Comparison of ENCODE assay signal across 12 cellular contexts in the genomic region with DNA sequence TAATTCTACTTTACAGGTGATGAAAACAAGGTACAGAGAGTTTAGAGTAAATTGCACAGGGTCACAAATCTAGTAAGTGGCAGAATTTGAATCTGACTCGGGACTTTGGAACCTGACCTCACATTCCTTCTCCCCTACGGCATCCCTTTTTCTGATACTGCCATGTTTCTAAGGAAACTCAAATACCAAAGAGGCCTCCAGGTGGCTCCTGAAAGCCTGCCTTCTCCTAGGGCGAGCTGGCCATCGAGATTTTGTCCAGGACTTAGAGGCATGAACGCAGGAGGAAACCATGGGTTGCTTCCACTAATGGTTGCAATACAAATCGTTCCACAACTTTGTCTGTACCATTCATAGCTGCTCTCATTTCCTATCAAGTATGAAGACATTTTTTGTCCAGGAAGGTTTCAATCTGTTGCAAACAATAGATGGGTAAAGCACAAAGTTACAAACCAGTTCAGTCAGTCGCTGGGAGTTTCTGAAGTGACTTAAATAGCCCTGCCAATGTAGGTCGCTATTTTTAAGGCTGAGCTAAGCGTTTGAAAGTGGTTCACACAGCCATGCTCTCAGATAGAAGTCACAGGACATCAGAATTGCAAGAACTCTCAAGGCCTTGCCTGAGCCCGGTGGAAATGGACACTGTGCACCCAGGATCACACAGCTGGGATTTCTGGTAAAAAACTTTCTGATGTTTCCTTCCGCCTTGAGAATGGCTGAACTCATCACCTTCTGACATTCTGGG.
"Had no signal": no experiment of that assay in that cellular context is flagged by ENCODE, and none has a peak within 500 bp of the region (broad histone marks: within the 10 kb centered on the region; RNA-seq: fewer than 3 reads in every experiment).

No MANE protein-coding gene starts in this region.

- H3K4me2 ChIP-seq: neural progenitor cell had no signal

- H3K9ac ChIP-seq: neural progenitor cell had no signal

- H3K27me3 ChIP-seq: neural progenitor cell, tibial artery, vagina had no signal

- H3K4me1 ChIP-seq: neural progenitor cell, tibial artery, vagina had no signal

- H3K4me3 ChIP-seq: lung, neural progenitor cell, tibial artery, vagina had no signal

- H3K9me3 Mint-ChIP-seq: activated naive CD4-positive, alpha-beta T cell treated with anti-CD3 and anti-CD28 coated beads for 36 hours; neural progenitor cell; stimulated activated memory B cell treated with anti-CD40 and anti-IgM and Interleukin-4, amounts not matched to agents 10 μg/mL and 1 μg/mL and 100 μg/mL, for 72 hours; T-cell had no signal

- H3K9me3 ChIP-seq: tibial artery, vagina had no signal

- ATAC-seq: activated CD4-positive, CD25-positive, alpha-beta regulatory T cell treated with anti-CD3 and anti-CD28 coated beads, Interleukin-2, amount 50 U/mL, for 24 hours; stimulated activated memory B cell treated with anti-CD40 and anti-IgM and Interleukin-4, amounts not matched to agents 10 μg/mL and 1 μg/mL and 100 μg/mL, for 72 hours; T-cell had no signal

- H2AFZ ChIP-seq: neural progenitor cell had no signal

- H3K27ac Mint-ChIP-seq: activated naive CD4-positive, alpha-beta T cell treated with anti-CD3 and anti-CD28 coated beads for 36 hours; neural progenitor cell; stimulated activated memory B cell treated with anti-CD40 and anti-IgM and Interleukin-4, amounts not matched to agents 10 μg/mL and 1 μg/mL and 100 μg/mL, for 72 hours; T-cell had no signal

- DNase-seq: activated naive CD4-positive, alpha-beta T cell treated with anti-CD3 and anti-CD28 coated beads for 36 hours; activated T-cell treated with anti-CD3 and anti-CD28 coated beads for 4 hours; hippocampal formation; naive B cell; T-cell; T-helper 9 cell; tibial artery had no signal

- H3K4me1 Mint-ChIP-seq: neural progenitor cell, T-cell had no signal

- H3K27ac ChIP-seq: neural progenitor cell, tibial artery, vagina had no signal

- H3K36me3 Mint-ChIP-seq: naive B cell; neural progenitor cell; stimulated activated memory B cell treated with anti-CD40 and anti-IgM and Interleukin-4, amounts not matched to agents 10 μg/mL and 1 μg/mL and 100 μg/mL, for 72 hours; T-cell had no signal

- H3K27me3 Mint-ChIP-seq: stimulated activated memory B cell treated with anti-CD40 and anti-IgM and Interleukin-4, amounts not matched to agents 10 μg/mL and 1 μg/mL and 100 μg/mL, for 72 hours; T-cell had no signal

- H3K4me3 Mint-ChIP-seq: activated naive CD4-positive, alpha-beta T cell treated with anti-CD3 and anti-CD28 coated beads for 36 hours; naive B cell; neural progenitor cell; stimulated activated memory B cell treated with anti-CD40 and anti-IgM and Interleukin-4, amounts not matched to agents 10 μg/mL and 1 μg/mL and 100 μg/mL, for 72 hours; T-cell had no signal

- H3K36me3 ChIP-seq: neural progenitor cell, tibial artery, vagina had no signal
